8 cellular contexts compared by ENCODE assay signal in genomic region chr20:44646641-44647274, GRCh38.
A peak's percentile ranks its signal among the peaks of the same experiment; 100 is the strongest.
DNase-seq lines count a peak whose midpoint lies in the region; ATAC-seq and TF ChIP-seq lines count a peak whose summit lies in the region.

No MANE protein-coding gene starts in this region.

- H3K27me3 ChIP-seq in MM.1S (replicated peaks; ENCODE audit: insufficient read depth, low read length), result no peaks in the 10 kb centered on the region

- H3K4me1 ChIP-seq in MM.1S (ENCODE audit: low read length), result peaks cover 67% of the 10 kb centered on the region

- no peaks in the 10 kb centered on the region for H3K9me2 ChIP-seq in MM.1S (replicated peaks; ENCODE audit: insufficient read depth, low read length)

- peak; percentile 48 for ATAC-seq in GM21717 (IDR thresholded peaks at IDR 0.05; ENCODE audit: unreplicated experiment)
- ATAC-seq in stimulated activated naive CD8-positive, alpha-beta T cell treated with anti-CD3 and anti-CD28 coated beads, Interleukin-15, Interleukin-2, amounts not matched to agents 100 U/mL and 50 U/mL, for 24 hours, result peak; percentile 26

- H3K27ac ChIP-seq in MM.1S (ENCODE audit: low read length), result peak overlapping the region; percentile 98

- no peaks in the 10 kb centered on the region for H3K36me3 ChIP-seq in MM.1S (replicated peaks; ENCODE audit: insufficient read depth, low read length)

- H3K4me3 ChIP-seq in MM.1S (ENCODE audit: low read length) (peak overlapping the region; percentile 15), cardiac fibroblast (replicated peaks in 1 of 2; ENCODE audit: low read depth in 2 of 2, low read length in 2 of 2) (no peak overlapping the region)

- DNase-seq in MM.1S (peak; percentile 95), cardiac fibroblast (ENCODE audit: low read depth in 2 of 2) (peak; percentile 34 to 81), NCI-H2227 treated with DMSO at 0.1 percent for 48 hours (lab: John Stamatoyannopoulos, UW) (no peak), LoVo (ENCODE audit: low spot score) (no peak), NCI-H446 treated with DMSO at 0.1 percent for 48 hours (lab: John Stamatoyannopoulos, UW) (no peak)
- DNase-seq in stimulated activated naive CD8-positive, alpha-beta T cell treated with anti-CD3 and anti-CD28 coated beads, Interleukin-15, Interleukin-2, amounts not matched to agents 100 U/mL and 50 U/mL, for 24 hours, result no peak

- H3K4me2 ChIP-seq in MM.1S (ENCODE audit: low read depth, low read length), result peak overlapping the region; percentile 65

- H3K9ac ChIP-seq in MM.1S (ENCODE audit: low read length), result peak overlapping the region; percentile 74

- H3F3A ChIP-seq in MM.1S (ENCODE audit: insufficient read depth, low read length), result peaks cover 79% of the 10 kb centered on the region

- TF ChIP-seq POLR2A in GM15510 (IDR thresholded peaks at IDR 0.05; ENCODE audit: borderline replicate concordance, extremely low read depth, insufficient read length), result peak; percentile 34

- H3K79me2 ChIP-seq in MM.1S (ENCODE audit: low read length), result peaks cover 68% of the 10 kb centered on the region

- H2AFZ ChIP-seq in MM.1S (ENCODE audit: low read length), result no peak overlapping the region

- H3K9me3 ChIP-seq in MM.1S (replicated peaks; ENCODE audit: insufficient read depth, low read length), result no peaks in the 10 kb centered on the region

- no peak for TF ChIP-seq CTCF in MM.1S (IDR thresholded peaks at IDR 0.05; ENCODE audit: low read length)
- TF ChIP-seq CTCF in cardiac fibroblast (IDR thresholded peaks at IDR 0.05; ENCODE audit: low read depth, low read length), result no peak

- H4K20me1 ChIP-seq in MM.1S (ENCODE audit: insufficient read depth, low read length), result no peaks in the 10 kb centered on the region

Comparison
In these comparisons a context has a peak if more than half of its experiments do, and no peak if none do; other contexts are left out.
1. DNase-seq: peak in MM.1S (single experiment) and cardiac fibroblast (2 of 2); none in stimulated activated naive CD8-positive, alpha-beta T cell treated with anti-CD3 and anti-CD28 coated beads, Interleukin-15, Interleukin-2, amounts not matched to agents 100 U/mL and 50 U/mL, for 24 hours (single experiment), NCI-H2227 treated with DMSO at 0.1 percent for 48 hours (single experiment), LoVo (single experiment) and NCI-H446 treated with DMSO at 0.1 percent for 48 hours (single experiment).